In the genomic region with DNA sequence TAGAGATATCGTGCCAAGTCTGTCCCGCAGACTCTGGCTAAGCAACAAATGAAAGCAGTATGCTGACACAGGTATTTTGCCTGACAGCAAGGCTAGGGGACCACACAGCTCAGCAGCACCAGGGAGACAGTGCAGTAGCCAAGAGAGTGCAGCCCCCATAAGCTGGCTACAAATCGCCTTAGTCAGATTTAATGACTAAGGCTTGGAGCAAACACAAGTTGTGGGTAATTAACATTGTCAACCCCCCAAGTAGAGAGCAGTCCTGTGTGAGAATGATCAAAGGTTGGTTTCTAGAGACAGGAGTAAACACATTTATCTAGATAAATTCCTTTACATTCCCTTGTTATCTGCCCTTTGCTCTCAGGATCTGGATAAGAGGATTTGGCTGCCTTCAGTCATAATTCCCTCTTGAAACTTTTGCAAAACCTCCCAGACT, we compare ENCODE assay signal across 22 cellular contexts.
DNase-seq lines count a peak whose midpoint lies in the region; ATAC-seq, FAIRE-seq and TF ChIP-seq lines count a peak whose summit lies in the region.
"Had no signal": no experiment of that assay in that cellular context is flagged by ENCODE, and none has a peak within 500 bp of the region (broad histone marks: within the 10 kb centered on the region; RNA-seq: fewer than 3 reads in every experiment).

No MANE protein-coding gene starts in this region.

- no peaks in the 10 kb centered on the region for H3K27me3 ChIP-seq in Caco-2 (replicated peaks; ENCODE audit: control insufficient read depth, insufficient read depth, low read length)
- H3K27me3 ChIP-seq in HepG2 (ENCODE audit: control insufficient read depth in 1 of 2, insufficient read depth in 2 of 2, low read length in 2 of 2), result no peaks in the 10 kb centered on the region
- H3K27me3 ChIP-seq: testis had no signal

- WGBS in HepG2 (ENCODE audit: low lambda C conversion rate), result 2% methylated on average over 3 of the region's 3 CpGs

- no peak for TF ChIP-seq CTCF in Caco-2 (IDR thresholded peaks at IDR 0.05; ENCODE audit: insufficient read depth in 1 of 2, low read depth in 1 of 2, low read length in 1 of 2, severe bottlenecking in 1 of 2, unreplicated experiment in 1 of 2)
- no peak for TF ChIP-seq CTCF in VCaP (conservative IDR thresholded peaks at IDR 0.05)
- TF ChIP-seq CTCF in HepG2 (CRISPR knock-in tag; IDR thresholded peaks at IDR 0.05), result no peak

- H3K4me3 Mint-ChIP-seq in Caco-2 (ENCODE audit: unreplicated experiment) (peak overlapping the region; percentile 61), immature natural killer cell (no peak overlapping the region)
- H3K4me3 Mint-ChIP-seq: activated B cell treated with CpG ODN at 0.5 μM for 24 hours; activated CD4-positive, alpha-beta memory T cell treated with anti-CD3 and anti-CD28 coated beads, Interleukin-2, amount 10 ng/mL, durations not matched to agents 7 days and 5 days; activated T-cell treated with anti-CD3 and anti-CD28 coated beads, Interleukin-2, amount 50 U/mL, for 24 hours; CD4-positive, alpha-beta T cell; effector memory CD8-positive, alpha-beta T cell; HFFc6; stimulated activated effector memory CD8-positive, alpha-beta T cell treated with anti-CD3 and anti-CD28 coated beads, Interleukin-12 subunit alpha, Interleukin-12 subunit beta, amount 100 ng/mL, for 72 hours had no signal

- no peaks in the 10 kb centered on the region for H4K20me1 ChIP-seq in HepG2 (ENCODE audit: insufficient read depth, low read length)

- H3K9me3 ChIP-seq in Caco-2 (no peaks in the 10 kb centered on the region), HepG2 (ENCODE audit: low read length) (no peaks in the 10 kb centered on the region)
- H3K9me3 ChIP-seq: testis had no signal

- intact Hi-C loops in Caco-2 (cut with micrococcal nuclease; ENCODE audit: unreplicated experiment), result loop anchor here (1.0 kb wide), 2 partner anchors 21 to 53 kb away; no protein-coding TSS in a partner anchor
- intact Hi-C loops in HepG2 (cut with micrococcal nuclease; ENCODE audit: unreplicated experiment), result loop anchor here (1.0 to 5.0 kb wide), 2 partner anchors 21 to 43 kb away; no protein-coding TSS in a partner anchor
- intact Hi-C loops in cardiac septum (cut with DNase I), result no loop called here

- peaks cover 8% of the 10 kb centered on the region for H3K4me1 Mint-ChIP-seq in Caco-2 (ENCODE audit: low read depth, unreplicated experiment)
- H3K4me1 Mint-ChIP-seq in immature natural killer cell, result no peaks in the 10 kb centered on the region
- H3K4me1 Mint-ChIP-seq: activated B cell treated with CpG ODN at 0.5 μM for 24 hours; activated CD4-positive, alpha-beta memory T cell treated with anti-CD3 and anti-CD28 coated beads, Interleukin-2, amount 10 ng/mL, durations not matched to agents 7 days and 5 days; stimulated activated effector memory CD8-positive, alpha-beta T cell treated with anti-CD3 and anti-CD28 coated beads, Interleukin-12 subunit alpha, Interleukin-12 subunit beta, amount 100 ng/mL, for 72 hours had no signal

- ATAC-seq in HepG2, result peak; percentile 100
- no peak for ATAC-seq in GM21390 (IDR thresholded peaks at IDR 0.05; ENCODE audit: unreplicated experiment)
- ATAC-seq: effector memory CD8-positive, alpha-beta T cell; right cardiac atrium; stimulated activated effector memory CD8-positive, alpha-beta T cell treated with anti-CD3 and anti-CD28 coated beads, Interleukin-12 subunit alpha, Interleukin-12 subunit beta, amount 100 ng/mL, for 72 hours had no signal

- TF ChIP-seq EP300 in HepG2 (IDR thresholded peaks at IDR 0.05; ENCODE audit: low read depth in 2 of 2, low read length in 2 of 2), result peak in 1 of 2 experiments; percentile 95; a peak in 3 of 4 replicates
- peak; percentile 94 for TF ChIP-seq EP300 in HepG2 (CRISPR knock-in tag; IDR thresholded peaks at IDR 0.05; ENCODE audit: borderline replicate concordance)

- POLR2A ChIA-PET in Caco-2 (lab: Charles Lee) (no interaction called here), HepG2 (lab: Yijun Ruan, JAX) (no interaction called here)

- H3K9me3 Mint-ChIP-seq in Caco-2 (ENCODE audit: unreplicated experiment) (peaks cover 25% of the 10 kb centered on the region), immature natural killer cell (peaks cover 10 to 35% (median 27%) of the 10 kb centered on the region in 6 donors)

- H3K36me3 Mint-ChIP-seq in Caco-2 (ENCODE audit: insufficient read depth, unreplicated experiment), result peaks cover 5% of the 10 kb centered on the region
- H3K36me3 Mint-ChIP-seq in immature natural killer cell, result no peaks in the 10 kb centered on the region
- H3K36me3 Mint-ChIP-seq: stimulated activated effector memory CD8-positive, alpha-beta T cell treated with anti-CD3 and anti-CD28 coated beads, Interleukin-12 subunit alpha, Interleukin-12 subunit beta, amount 100 ng/mL, for 72 hours had no signal

- H3K36me3 ChIP-seq in Caco-2 (ENCODE audit: control insufficient read depth, insufficient read depth, low read length) (no peaks in the 10 kb centered on the region), HepG2 (replicated peaks in 1 of 2; ENCODE audit: control insufficient read depth in 1 of 2, insufficient read depth in 2 of 2, low read length in 2 of 2) (no peaks in the 10 kb centered on the region)

- H3K9ac ChIP-seq in HepG2 (ENCODE audit: insufficient read depth, low read depth, low read length), result peak overlapping the region; percentile 34; the same call in 1 of the 2 replicates

- no peaks in the 10 kb centered on the region for H3K27me3 Mint-ChIP-seq in Caco-2 (ENCODE audit: insufficient read depth, unreplicated experiment)
- H3K27me3 Mint-ChIP-seq in immature natural killer cell (ENCODE audit: low read depth in 3 of 3), result no peaks in the 10 kb centered on the region
- H3K27me3 Mint-ChIP-seq: activated B cell treated with CpG ODN at 0.5 μM for 24 hours; activated CD4-positive, alpha-beta memory T cell treated with anti-CD3 and anti-CD28 coated beads, Interleukin-2, amount 10 ng/mL, durations not matched to agents 7 days and 5 days; activated T-cell treated with anti-CD3 and anti-CD28 coated beads, Interleukin-2, amount 50 U/mL, for 24 hours; CD4-positive, alpha-beta T cell; effector memory CD8-positive, alpha-beta T cell had no signal

- H3K4me1 ChIP-seq in Caco-2, result peaks cover 32% of the 10 kb centered on the region
- H3K4me1 ChIP-seq in HepG2 (ENCODE audit: insufficient read depth, low read length), result peaks cover 34% of the 10 kb centered on the region
- H3K4me1 ChIP-seq: testis had no signal

- DNase-seq in Caco-2 (peak; percentile 75 to 90), LoVo (ENCODE audit: low spot score) (peak; percentile 5), HepG2 (ENCODE audit: low spot score) (peak; percentile 97), immature natural killer cell (no peak), cardiac septum (ENCODE audit: low spot score) (no peak)
- no peak for DNase-seq in activated T-cell treated with anti-CD3 and anti-CD28 coated beads, Interleukin-2, amount 50 U/mL, for 1 hour
- DNase-seq: activated B cell treated with CpG ODN at 0.5 μM for 24 hours; activated CD4-positive, alpha-beta memory T cell treated with anti-CD3 and anti-CD28 coated beads, Interleukin-2, amount 10 ng/mL, durations not matched to agents 7 days and 5 days; activated naive CD4-positive, alpha-beta T cell treated with anti-CD3 and anti-CD28 coated beads, Interleukin-2, amount 50 U/mL, for 16 hours; activated T-cell treated with anti-CD3 and anti-CD28 coated beads, Interleukin-2, amount 50 U/mL, for 24 hours; CD4-positive, alpha-beta T cell; DMS79 treated with DMSO at 0.1 percent for 48 hours; effector memory CD8-positive, alpha-beta T cell; HFFc6; NCI-H1417 treated with DMSO at 0.1 percent for 48 hours; right cardiac atrium; SIG-M5; T-helper 2 cell; testis had no signal

- H3K79me2 ChIP-seq in HepG2 (ENCODE audit: insufficient read depth, low read length), result no peaks in the 10 kb centered on the region

- peak overlapping the region; percentile 82 for H3K4me2 ChIP-seq in HepG2 (ENCODE audit: low read depth, low read length)

- no TSS peak for BruUV-seq in Caco-2 (replicated peaks; lab: Mats Ljungman, UMichigan)
- BruUV-seq in HepG2 (replicated peaks; lab: Mats Ljungman, UMichigan), result no TSS peak

- FAIRE-seq in HepG2 (lab: Jason Lieb, UNC), result peak; percentile 95

- H3K27ac ChIP-seq in VCaP (peak overlapping the region; percentile 58), HepG2 (ENCODE audit: extremely low read length, insufficient read depth, low read length) (peak overlapping the region; percentile 80)
- H3K27ac ChIP-seq: testis had no signal

- H2AFZ ChIP-seq in HepG2 (ENCODE audit: low read length), result no peak overlapping the region

- TF ChIP-seq POLR2A in HepG2 (IDR thresholded peaks at IDR 0.05; ENCODE audit: insufficient read depth in 1 of 2, low read depth in 2 of 2, low read length in 2 of 2), result no peak

- H3K27ac Mint-ChIP-seq in Caco-2 (ENCODE audit: unreplicated experiment) (peak overlapping the region; percentile 85), immature natural killer cell (no peak overlapping the region)
- H3K27ac Mint-ChIP-seq: activated B cell treated with CpG ODN at 0.5 μM for 24 hours; activated CD4-positive, alpha-beta memory T cell treated with anti-CD3 and anti-CD28 coated beads, Interleukin-2, amount 10 ng/mL, durations not matched to agents 7 days and 5 days; activated T-cell treated with anti-CD3 and anti-CD28 coated beads, Interleukin-2, amount 50 U/mL, for 24 hours; CD4-positive, alpha-beta T cell; effector memory CD8-positive, alpha-beta T cell; HFFc6; stimulated activated effector memory CD8-positive, alpha-beta T cell treated with anti-CD3 and anti-CD28 coated beads, Interleukin-12 subunit alpha, Interleukin-12 subunit beta, amount 100 ng/mL, for 72 hours had no signal

- H3K4me3 ChIP-seq in Caco-2 (ENCODE audit: low read depth, low read length) (no peak overlapping the region), HepG2 (replicated peaks in 1 of 3; ENCODE audit: insufficient read depth in 1 of 3, low read depth in 2 of 3, low read length in 3 of 3) (peak overlapping the region in 2 of 3 experiments; percentile 19 to 63; a peak in 2 of 6 replicates)
- H3K4me3 ChIP-seq: testis had no signal

- TF ChIP-seq RAD21 in HepG2 (CRISPR knock-in tag; IDR thresholded peaks at IDR 0.05), result 0 out of 2 replicates have a peak, but pooled peaks have one; percentile 13

- CTCF ChIA-PET in Caco-2 (lab: Charles Lee) (interaction anchor here (0.9 kb wide), 1 partner anchor 27 kb away, joined by 3 read pairs; no protein-coding TSS in a partner anchor), HepG2 (lab: Yijun Ruan, JAX; ENCODE audit: low intra/inter-chr PET ratio, low total read pairs) (no interaction called here)

- in situ Hi-C loops in HepG2 (cut with HindIII; ENCODE audit: extremely low pct_ligation_motif_present, low pct_unique_long_range_greater_than_20kb), result no loop called here

Comparison
In these comparisons a context has a peak if more than half of its experiments do, and no peak if none do; other contexts are left out.
1. DNase-seq: peak in Caco-2 (2 of 2), LoVo (single experiment) and HepG2 (single experiment); none in immature natural killer cell (0 of 3), cardiac septum (single experiment) and activated T-cell treated with anti-CD3 and anti-CD28 coated beads, Interleukin-2, amount 50 U/mL, for 1 hour (single experiment).